8 cellular contexts compared by ENCODE assay signal in genomic region chr6:11496152-11497060, GRCh38. TPM values are rescaled to one million over a fixed set of nuclear protein-coding genes. Genes with fewer than 3 reads are reported as not detected.
DNase-seq lines count a peak whose midpoint lies in the region; ATAC-seq, FAIRE-seq and TF ChIP-seq lines count a peak whose summit lies in the region.

No MANE protein-coding gene starts in this region.

- intact Hi-C loops in K562 (cut with micrococcal nuclease) = loop anchor here (1.0 to 2.0 kb wide), 5 partner anchors 79 to 546 kb away; no protein-coding TSS in a partner anchor

- H3K9me3 ChIP-seq in K562 (replicated peaks; ENCODE audit: control insufficient read depth, insufficient read depth, low read depth, low read length) = no peaks in the 10 kb centered on the region

- H3K27ac ChIP-seq in K562 (ENCODE audit: extremely low read depth, low read depth, low read length) = no peak overlapping the region

- TF ChIP-seq RAD21 in K562 (CRISPR knock-in tag; conservative IDR thresholded peaks at IDR 0.05 in 1 of 2, IDR thresholded peaks at IDR 0.05 in 1 of 2) = peak; percentile 97 to 99

- no peaks in the 10 kb centered on the region for H4K20me1 ChIP-seq in K562 (replicated peaks; ENCODE audit: control insufficient read depth, insufficient read depth, low read length)

- H2AFZ ChIP-seq in K562 (ENCODE audit: low read depth, low read length) = 0 out of 2 replicates have a peak overlapping the region, but pooled peaks have one; percentile 18

- H3K27me3 ChIP-seq in K562 (ENCODE audit: control insufficient read depth in 2 of 2, insufficient read depth in 2 of 2, low read length in 2 of 2) = peaks cover 0 to 4% of the 10 kb centered on the region in 2 experiments; a peak in 1 of 5 replicates

- CTCF ChIA-PET in K562 (lab: Yijun Ruan, JAX; ENCODE audit: low intra/inter-chr PET ratio) = interaction anchor here (0.6 to 3.8 kb wide), 10 partner anchors 75 to 1017 kb away, joined by 3 to 68 read pairs (median 4); partner anchors contain the start of gene ELOVL2

- no peak overlapping the region for H3K4me3 ChIP-seq in K562

- no peak; the same call in 1 of the 2 replicates for TF ChIP-seq EP300 in K562 (IDR thresholded peaks at IDR 0.05; ENCODE audit: low read length)

- no peaks in the 10 kb centered on the region for H3K79me2 ChIP-seq in K562 (ENCODE audit: control insufficient read depth, insufficient read depth, low read length)

- in situ Hi-C loops in K562 (cut with MboI) = loop anchor here (5.0 to 25.0 kb wide), 3 partner anchors 324 to 1019 kb away; no protein-coding TSS in a partner anchor

- no TSS peak for BruUV-seq in K562 (replicated peaks; lab: Mats Ljungman, UMichigan)

- TF ChIP-seq POLR2A in K562 (conservative IDR thresholded peaks at IDR 0.05) = no peak

- WGBS in K562 (ENCODE audit: insufficient coverage, low coverage, missing lambda C conversion rate) = 1% methylated on average over 12 of the region's 12 CpGs

- ATAC-seq in HG02884 (IDR thresholded peaks at IDR 0.05; ENCODE audit: unreplicated experiment) (peak; percentile 49), K562 (peak; percentile 98)

- peak; percentile 88 to 99 (median 99) for TF ChIP-seq CTCF in K562 (IDR thresholded peaks at IDR 0.05 in 2 of 3, conservative IDR thresholded peaks at IDR 0.05 in 1 of 3; ENCODE audit: insufficient read depth in 2 of 3, low read depth in 1 of 3, low read length in 3 of 3)

- FAIRE-seq in K562 (lab: Jason Lieb, UNC) = peak; percentile 90

- DNase-seq in NK-92 treated with Interleukin-12 subunit alpha and Interleukin-12 subunit beta, amount 100 ng/mL, for 24 hours (lab: John Stamatoyannopoulos, UW) = peak; percentile 29
- DNase-seq in NK-92 (lab: John Stamatoyannopoulos, UW; ENCODE audit: unreplicated experiment) = no peak
- DNase-seq in NCI-H1694 (lab: John Stamatoyannopoulos, UW) = peak; percentile 62
- DNase-seq in T-helper 9 cell = peak; percentile 51
- DNase-seq in K562 (ENCODE audit: extremely low read depth in 1 of 4, low spot score in 3 of 4) = peak; percentile 79 to 85 (median 81)
- peak; percentile 75 for DNase-seq in iPS-NIHi11 (ENCODE audit: low spot score)
- peak; percentile 46 for DNase-seq in stimulated activated CD4-positive, alpha-beta T cell treated with anti-CD3 and anti-CD28 coated beads, Interleukin-12 subunit alpha, Interleukin-12 subunit beta, amount 100 ng/mL, for 4 hours

- no peak overlapping the region for H3K4me2 ChIP-seq in K562 (ENCODE audit: insufficient read depth, low read length)

- H3K9ac ChIP-seq in K562 (ENCODE audit: insufficient read depth in 1 of 2, low read depth in 2 of 2, low read length in 2 of 2) = no peak overlapping the region

- POLR2A ChIA-PET in K562 (lab: Yijun Ruan, JAX) = interaction anchor here (0.6 to 1.3 kb wide), 5 partner anchors 13 to 841 kb away, joined by 3 to 4 read pairs (median 3); no protein-coding TSS in a partner anchor

- no peaks in the 10 kb centered on the region for H3K4me1 ChIP-seq in K562 (replicated peaks in 1 of 2; ENCODE audit: control insufficient read depth in 2 of 2, insufficient read depth in 2 of 2, low read length in 2 of 2)

- no peaks in the 10 kb centered on the region for H3K36me3 ChIP-seq in K562 (ENCODE audit: control insufficient read depth, insufficient read depth, low read length)

- H3K9me1 ChIP-seq in K562 (ENCODE audit: control insufficient read depth, insufficient read depth, low read length) = no peaks in the 10 kb centered on the region

TF ChIP-seq in K562, 482 proteins besides CTCF, POLR2A, EP300 and RAD21 (continues in another document):
- TF ChIP-seq, protein P1, sequence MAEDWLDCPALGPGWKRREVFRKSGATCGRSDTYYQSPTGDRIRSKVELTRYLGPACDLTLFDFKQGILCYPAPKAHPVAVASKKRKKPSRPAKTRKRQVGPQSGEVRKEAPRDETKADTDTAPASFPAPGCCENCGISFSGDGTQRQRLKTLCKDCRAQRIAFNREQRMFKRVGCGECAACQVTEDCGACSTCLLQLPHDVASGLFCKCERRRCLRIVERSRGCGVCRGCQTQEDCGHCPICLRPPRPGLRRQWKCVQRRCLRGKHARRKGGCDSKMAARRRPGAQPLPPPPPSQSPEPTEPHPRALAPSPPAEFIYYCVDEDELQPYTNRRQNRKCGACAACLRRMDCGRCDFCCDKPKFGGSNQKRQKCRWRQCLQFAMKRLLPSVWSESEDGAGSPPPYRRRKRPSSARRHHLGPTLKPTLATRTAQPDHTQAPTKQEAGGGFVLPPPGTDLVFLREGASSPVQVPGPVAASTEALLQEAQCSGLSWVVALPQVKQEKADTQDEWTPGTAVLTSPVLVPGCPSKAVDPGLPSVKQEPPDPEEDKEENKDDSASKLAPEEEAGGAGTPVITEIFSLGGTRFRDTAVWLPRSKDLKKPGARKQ (CRISPR knock-in tag; IDR thresholded peaks at IDR 0.05) = no peak
- TF ChIP-seq MEIS2 (IDR thresholded peaks at IDR 0.05; ENCODE audit: partially characterized antibody) (peak; percentile 2), ZNF586 (CRISPR knock-in tag; conservative IDR thresholded peaks at IDR 0.05) (no peak), MCM5 (IDR thresholded peaks at IDR 0.05; ENCODE audit: low read depth) (no peak), ZNF232 (CRISPR knock-in tag; IDR thresholded peaks at IDR 0.05) (no peak), ETV1 (tag; conservative IDR thresholded peaks at IDR 0.05; ENCODE audit: low read depth) (0 out of 2 replicates have a peak, but pooled peaks have one; percentile 17), NR3C1 (CRISPR knock-in tag; IDR thresholded peaks at IDR 0.05) (no peak), SMARCA5 (IDR thresholded peaks at IDR 0.05) (no peak), JUND (IDR thresholded peaks at IDR 0.05; ENCODE audit: borderline replicate concordance, low read depth, low read length) (peak; percentile 36; the same call in 1 of the 2 replicates), JUND (tag; IDR thresholded peaks at IDR 0.05; ENCODE audit: borderline replicate concordance, low read depth, low read length) (no peak; the same call in 2 of the 3 replicates), KLF16 (IDR thresholded peaks at IDR 0.05) (0 out of 2 replicates have a peak, but pooled peaks have one; percentile 31), STAG1 (CRISPR knock-in tag; IDR thresholded peaks at IDR 0.05; ENCODE audit: borderline replicate concordance) (peak; percentile 47; the same call in 1 of the 2 replicates), ARID2 (IDR thresholded peaks at IDR 0.05) (peak; percentile 36; the same call in 1 of the 2 replicates), SMAD1 (IDR thresholded peaks at IDR 0.05; ENCODE audit: low read depth, low read length, partially characterized antibody) (no peak), FOXJ2 (tag; IDR thresholded peaks at IDR 0.05) (no peak), ZNF3 (CRISPR knock-in tag; IDR thresholded peaks at IDR 0.05) (no peak), ILF3 (IDR thresholded peaks at IDR 0.05; ENCODE audit: borderline replicate concordance) (no peak), BACH1 (tag; IDR thresholded peaks at IDR 0.05) (no peak), ARHGAP35 (IDR thresholded peaks at IDR 0.05; ENCODE audit: partially characterized antibody) (no peak), HSF4 (CRISPR knock-in tag; IDR thresholded peaks at IDR 0.05; ENCODE audit: borderline replicate concordance) (no peak), TEAD4 (IDR thresholded peaks at IDR 0.05; ENCODE audit: low read length) (no peak), TEAD4 (CRISPR knock-in tag; IDR thresholded peaks at IDR 0.05; ENCODE audit: borderline replicate concordance) (no peak), COPS2 (conservative IDR thresholded peaks at IDR 0.05) (no peak)
- TF ChIP-seq, protein P2, sequence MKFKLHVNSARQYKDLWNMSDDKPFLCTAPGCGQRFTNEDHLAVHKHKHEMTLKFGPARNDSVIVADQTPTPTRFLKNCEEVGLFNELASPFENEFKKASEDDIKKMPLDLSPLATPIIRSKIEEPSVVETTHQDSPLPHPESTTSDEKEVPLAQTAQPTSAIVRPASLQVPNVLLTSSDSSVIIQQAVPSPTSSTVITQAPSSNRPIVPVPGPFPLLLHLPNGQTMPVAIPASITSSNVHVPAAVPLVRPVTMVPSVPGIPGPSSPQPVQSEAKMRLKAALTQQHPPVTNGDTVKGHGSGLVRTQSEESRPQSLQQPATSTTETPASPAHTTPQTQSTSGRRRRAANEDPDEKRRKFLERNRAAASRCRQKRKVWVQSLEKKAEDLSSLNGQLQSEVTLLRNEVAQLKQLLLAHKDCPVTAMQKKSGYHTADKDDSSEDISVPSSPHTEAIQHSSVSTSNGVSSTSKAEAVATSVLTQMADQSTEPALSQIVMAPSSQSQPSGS (CRISPR knock-in tag; IDR thresholded peaks at IDR 0.05) = no peak

RNA-seq across cellular contexts. Expression of gene TMEM170B, which starts 41.1 kb away (rescaled TPM):
- total RNA-seq in K562 (2011; cell fraction: chromatin; rRNA removed; ENCODE audit: low replicate concordance) = 0.09 and 0.16 TPM in 2 replicates
- total RNA-seq in K562 (2011; cell fraction: nucleolus; rRNA removed) = 0.13 TPM in 1 of 2 replicates, not detected in the other
- 0.07 and 0.23 TPM in 2 replicates for total RNA-seq in K562 (2011; cell fraction: nucleoplasm; rRNA removed)
- 0.05 and 0.08 TPM in 2 replicates for total RNA-seq in K562 (2014; rRNA removed)
- total RNA-seq in K562 (2014; rRNA removed; fragmentation: Illumina TruSeq; extraction: Trizol) = 0.07 and 0.10 TPM in 2 replicates
- 0.08 and 0.11 TPM in 2 replicates for total RNA-seq in K562 (2015; rRNA removed; fragmentation: Illumina TruSeq; extraction: Trizol)
- total RNA-seq in K562 (2021) = 0.07 and 0.13 TPM in 2 replicates
- 0.07 and 0.11 TPM in 2 replicates for polyA plus RNA-seq in K562 (2011; rRNA removed)
- 0.01 and 0.04 TPM in 2 replicates for polyA plus RNA-seq in K562 (2011; cell fraction: cytosol; rRNA removed)
- 0.04 TPM in 2 replicates for polyA plus RNA-seq in K562 (2011; cell fraction: nucleus; rRNA removed)
- polyA plus RNA-seq in K562 (2012) = 0.12 and 0.13 TPM in 2 replicates
- polyA plus RNA-seq in K562 (2014; fragmentation: Illumina TruSeq; extraction: Trizol) = 0.04 and 0.06 TPM in 2 replicates
- under 1 TPM; 0.03 to 0.10 TPM for polyA plus RNA-seq in K562 (2014; fragmentation: Nextera tagmentation; extraction: Ambion mirVana)
- polyA plus RNA-seq in K562 (2014; rRNA removed) = 0.03 and 0.07 TPM in 2 replicates
- polyA minus RNA-seq in K562 (2011; rRNA and poly(A)+ RNA removed) = 0.30 and 0.49 TPM in 2 replicates
- not detected in 2 replicates for polyA minus RNA-seq in K562 (2011; cell fraction: cytosol; rRNA and poly(A)+ RNA removed)
- polyA minus RNA-seq in K562 (2011; cell fraction: nucleus; rRNA and poly(A)+ RNA removed) = 0.11 and 0.13 TPM in 2 replicates
